In the genomic region with DNA sequence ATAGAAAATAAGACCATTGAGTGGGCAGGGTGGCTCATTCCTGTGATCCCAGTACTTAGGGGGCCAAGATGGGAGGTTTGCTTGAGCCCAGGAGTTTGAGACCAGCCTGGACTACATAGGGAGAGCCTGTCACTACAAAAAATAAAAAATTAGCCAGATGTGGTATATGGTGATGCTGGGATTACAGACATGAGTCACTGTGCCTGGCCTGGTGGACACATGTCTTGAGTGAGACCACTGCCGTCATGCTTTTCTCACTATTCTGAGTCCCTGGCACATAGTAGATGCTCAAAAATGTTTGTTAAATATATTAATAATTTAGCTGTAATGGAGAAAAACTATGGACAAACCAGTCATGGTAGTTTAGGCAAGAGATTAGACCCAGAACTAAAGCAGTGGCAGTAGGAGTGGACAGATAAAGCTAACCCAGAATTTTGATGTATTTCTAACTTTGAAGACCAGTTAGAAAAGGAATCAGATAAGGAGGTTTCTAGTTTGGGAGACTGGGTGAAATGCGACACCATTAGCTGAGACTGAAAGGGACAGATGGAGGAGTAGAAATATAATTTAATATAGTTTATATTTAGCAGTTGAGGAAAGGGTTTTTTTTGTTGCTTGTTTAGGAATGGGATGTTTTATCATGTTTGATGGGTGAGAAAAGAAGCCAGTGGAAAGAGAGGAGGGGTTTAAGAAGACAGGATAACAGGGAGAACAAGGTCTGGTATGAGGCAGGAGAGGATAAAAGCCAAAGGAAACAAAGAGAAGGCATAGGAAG, we compare ENCODE assay signal across 1 cellular context.
TF ChIP-seq lines count a peak whose summit lies in the region.

No MANE protein-coding gene starts in this region.

TF ChIP-seq in K562, 482 proteins besides CTCF, POLR2A, EP300 and RAD21 (continued from another document and continues in another):
- TF ChIP-seq MGA (IDR thresholded peaks at IDR 0.05) (peak; percentile 61), ARNT (IDR thresholded peaks at IDR 0.05) (peak in 1 of 2 experiments; percentile 28; a peak in 1 of 4 replicates), SIX5 (IDR thresholded peaks at IDR 0.05; ENCODE audit: borderline replicate concordance in 1 of 2, insufficient read depth in 1 of 2, low read depth in 1 of 2, low read length in 2 of 2) (no peak), ZNF224 (CRISPR knock-in tag; IDR thresholded peaks at IDR 0.05) (no peak), KDM1A (IDR thresholded peaks at IDR 0.05) (peak; percentile 18 to 19; a peak in 1 of 4 replicates), SP2 (IDR thresholded peaks at IDR 0.05; ENCODE audit: extremely low read depth, low read depth, low read length, poor library complexity, severe bottlenecking) (no peak), ARID3A (IDR thresholded peaks at IDR 0.05; ENCODE audit: borderline replicate concordance, low read depth, low read length) (no peak), ZHX1 (conservative IDR thresholded peaks at IDR 0.05; ENCODE audit: low read length) (no peak), NRF1 (conservative IDR thresholded peaks at IDR 0.05 in 1 of 2, IDR thresholded peaks at IDR 0.05 in 1 of 2) (no peak), ELF4 (CRISPR knock-in tag; IDR thresholded peaks at IDR 0.05) (0 out of 2 replicates have a peak, but pooled peaks have one; percentile 43), TEAD2 (tag; IDR thresholded peaks at IDR 0.05) (no peak), DACH1 (IDR thresholded peaks at IDR 0.05; ENCODE audit: partially characterized antibody) (no peak), CBFA2T3 (IDR thresholded peaks at IDR 0.05) (peak; percentile 48), SRF (CRISPR knock-in tag; IDR thresholded peaks at IDR 0.05) (0 out of 4 replicates have a peak, but pooled peaks of 1 of the 2 experiments have one; percentile 24), GABPB1 (CRISPR knock-in tag; IDR thresholded peaks at IDR 0.05) (no peak), ZKSCAN1 (IDR thresholded peaks at IDR 0.05; ENCODE audit: low read depth, low read length) (peak; percentile 22; the same call in 1 of the 2 replicates), NBN (IDR thresholded peaks at IDR 0.05; ENCODE audit: low read depth) (peak; percentile 63; the same call in 1 of the 2 replicates), ZMIZ1 (IDR thresholded peaks at IDR 0.05; ENCODE audit: low read depth in 2 of 2, low read length in 2 of 2) (no peak), CHAMP1 (IDR thresholded peaks at IDR 0.05) (0 out of 2 replicates have a peak, but pooled peaks have one; percentile 55), ZNF354B (CRISPR knock-in tag; IDR thresholded peaks at IDR 0.05) (no peak), ARID1B (IDR thresholded peaks at IDR 0.05) (peak; percentile 69), ZNF778 (CRISPR knock-in tag; IDR thresholded peaks at IDR 0.05) (no peak), L3MBTL2 (IDR thresholded peaks at IDR 0.05) (0 out of 2 replicates have a peak, but pooled peaks have one; percentile 50), SMARCC2 (IDR thresholded peaks at IDR 0.05; ENCODE audit: low read depth) (0 out of 2 replicates have a peak, but pooled peaks have one; percentile 27), MTA3 (IDR thresholded peaks at IDR 0.05; ENCODE audit: borderline replicate concordance) (0 out of 2 replicates have a peak, but pooled peaks have one; percentile 32), TCF3 (CRISPR knock-in tag; IDR thresholded peaks at IDR 0.05) (0 out of 2 replicates have a peak, but pooled peaks have one; percentile 18), BDP1 (IDR thresholded peaks at IDR 0.05; ENCODE audit: insufficient read depth, insufficient read length) (no peak), ZNF124 (CRISPR knock-in tag; IDR thresholded peaks at IDR 0.05) (no peak)
- TF ChIP-seq, protein P1, sequence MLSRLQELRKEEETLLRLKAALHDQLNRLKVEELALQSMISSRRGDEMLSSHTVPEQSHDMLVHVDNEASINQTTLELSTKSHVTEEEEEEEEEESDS (CRISPR knock-in tag; IDR thresholded peaks at IDR 0.05): no peak
- TF ChIP-seq, protein P2, sequence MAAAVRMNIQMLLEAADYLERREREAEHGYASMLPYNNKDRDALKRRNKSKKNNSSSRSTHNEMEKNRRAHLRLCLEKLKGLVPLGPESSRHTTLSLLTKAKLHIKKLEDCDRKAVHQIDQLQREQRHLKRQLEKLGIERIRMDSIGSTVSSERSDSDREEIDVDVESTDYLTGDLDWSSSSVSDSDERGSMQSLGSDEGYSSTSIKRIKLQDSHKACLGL (CRISPR knock-in tag; IDR thresholded peaks at IDR 0.05; ENCODE audit: borderline replicate concordance, poor library complexity, severe bottlenecking): no peak
